In genomic region chr9:120345379-120345778, GRCh38 we compare ENCODE assay signal across 21 cellular contexts.
"Had no signal": no experiment of that assay in that cellular context is flagged by ENCODE, and none has a peak within 500 bp of the region (broad histone marks: within the 10 kb centered on the region; RNA-seq: fewer than 3 reads in every experiment).

No MANE protein-coding gene starts in this region.

- H3K36me3 ChIP-seq: gastroesophageal sphincter, left ventricle myocardium inferior, lower lobe of right lung, spleen, tibial artery, upper lobe of left lung, uterus had no signal

- H3K4me1 Mint-ChIP-seq: immature natural killer cell; memory B cell; stimulated activated memory B cell treated with anti-CD40 and anti-IgM and Interleukin-4, amounts not matched to agents 10 μg/mL and 1 μg/mL and 100 μg/mL, for 72 hours had no signal

- H3K9me3 Mint-ChIP-seq: immature natural killer cell; memory B cell; nephron; stimulated activated memory B cell treated with anti-CD40 and anti-IgM and Interleukin-4, amounts not matched to agents 10 μg/mL and 1 μg/mL and 100 μg/mL, for 72 hours; stimulated activated naive CD8-positive, alpha-beta T cell treated with anti-CD3 and anti-CD28 coated beads, Interleukin-15, Interleukin-2, amounts not matched to agents 100 ng/mL and 50 ng/mL, for 24 hours had no signal

- H3K4me3 Mint-ChIP-seq: immature natural killer cell; memory B cell; naive B cell; nephron; stimulated activated memory B cell treated with anti-CD40 and anti-IgM and Interleukin-4, amounts not matched to agents 10 μg/mL and 1 μg/mL and 100 μg/mL, for 72 hours; stimulated activated naive CD8-positive, alpha-beta T cell treated with anti-CD3 and anti-CD28 coated beads, Interleukin-15, Interleukin-2, amounts not matched to agents 100 ng/mL and 50 ng/mL, for 24 hours had no signal

- H3K4me1 ChIP-seq: gastroesophageal sphincter, lower lobe of right lung, tibial artery, upper lobe of left lung, uterus had no signal

- H3K27me3 ChIP-seq: tibial artery, upper lobe of left lung, uterus had no signal

- H3K4me3 ChIP-seq: gastroesophageal sphincter, left ventricle myocardium inferior, lower lobe of right lung, spleen, tibial artery, upper lobe of left lung, uterus had no signal

- H3K9me3 ChIP-seq: gastroesophageal sphincter, left ventricle myocardium inferior, lower lobe of right lung, spleen, tibial artery, upper lobe of left lung, uterus had no signal

- H3K36me3 Mint-ChIP-seq: immature natural killer cell; memory B cell; naive B cell; stimulated activated memory B cell treated with anti-CD40 and anti-IgM and Interleukin-4, amounts not matched to agents 10 μg/mL and 1 μg/mL and 100 μg/mL, for 72 hours had no signal

- DNase-seq: effector memory CD4-positive, alpha-beta T cell; glutamatergic neuron; immature natural killer cell; left ventricle myocardium inferior; lower lobe of right lung; naive B cell; posterior cingulate gyrus; spleen; stimulated activated CD4-positive, alpha-beta T cell treated with anti-CD3 and anti-CD28 coated beads, Interleukin-15, amount 100 ng/mL, for 24 hours; stimulated activated CD4-positive, alpha-beta T cell treated with anti-CD3 and anti-CD28 coated beads, Interleukin-1b, Interleukin-23, amount 100 ng/mL, for 48 hours; stimulated activated CD4-positive, alpha-beta T cell treated with anti-CD3 and anti-CD28 coated beads, Interleukin-4, amount 100 ng/mL, for 24 hours; tibial artery; upper lobe of left lung; uterus had no signal

- ATAC-seq: esophagus mucosa; gastroesophageal sphincter; lower lobe of right lung; sciatic nerve; stimulated activated memory B cell treated with anti-CD40 and anti-IgM and Interleukin-4, amounts not matched to agents 10 μg/mL and 1 μg/mL and 100 μg/mL, for 72 hours had no signal

- H3K27ac ChIP-seq: gastroesophageal sphincter, left ventricle myocardium inferior, lower lobe of right lung, spleen, tibial artery, upper lobe of left lung, uterus had no signal

- H3K27ac Mint-ChIP-seq: immature natural killer cell; memory B cell; naive B cell; nephron; stimulated activated memory B cell treated with anti-CD40 and anti-IgM and Interleukin-4, amounts not matched to agents 10 μg/mL and 1 μg/mL and 100 μg/mL, for 72 hours; stimulated activated naive CD8-positive, alpha-beta T cell treated with anti-CD3 and anti-CD28 coated beads, Interleukin-15, Interleukin-2, amounts not matched to agents 100 ng/mL and 50 ng/mL, for 24 hours had no signal
